In the genomic region with DNA sequence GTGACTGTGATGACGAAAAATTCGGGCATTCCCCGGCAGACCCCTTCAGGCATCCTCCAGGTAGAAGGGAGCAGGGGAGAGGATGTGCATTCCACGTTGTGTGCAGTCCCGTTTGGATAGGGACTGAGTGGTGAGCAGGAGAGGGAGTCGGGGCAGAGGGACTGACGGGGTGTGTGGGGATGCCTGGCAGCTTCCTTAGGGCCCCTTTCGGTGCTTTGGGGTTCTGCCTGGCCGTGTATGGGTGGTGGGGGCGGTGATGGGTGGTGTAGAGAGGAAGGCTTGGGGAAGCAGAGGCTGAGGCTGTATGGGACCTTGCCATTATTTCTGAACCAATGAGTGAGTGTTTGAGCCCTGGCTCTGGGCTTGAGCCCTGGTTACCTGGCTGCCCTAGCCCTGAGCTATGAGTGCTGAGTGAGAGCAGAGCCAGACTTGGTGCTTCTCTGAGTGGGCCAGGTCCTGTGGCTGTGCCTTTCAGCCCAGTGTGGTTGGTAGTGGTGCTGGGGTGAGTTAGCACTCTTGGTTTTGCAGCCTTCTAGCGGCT, we compare ENCODE assay signal across 8 cellular contexts.
DNase-seq lines count a peak whose midpoint lies in the region; ATAC-seq and TF ChIP-seq lines count a peak whose summit lies in the region.

No MANE protein-coding gene starts in this region.

- ATAC-seq in GM18498 (IDR thresholded peaks at IDR 0.05; ENCODE audit: unreplicated experiment) (no peak), HG02759 (IDR thresholded peaks at IDR 0.05; ENCODE audit: unreplicated experiment) (no peak)

- peak overlapping the region; percentile 80 for H3K4me3 ChIP-seq in iPS-11a (ENCODE audit: low read depth, low read length)

- DNase-seq in 8988T (peak; percentile 38), GM20000 (ENCODE audit: low spot score) (peak; percentile 30), NCI-H2107 treated with DMSO at 0.1 percent for 48 hours (lab: John Stamatoyannopoulos, UW; ENCODE audit: unreplicated experiment) (no peak)
- peak; percentile 12 to 24 for DNase-seq in activated CD8-positive, alpha-beta memory T cell treated with anti-CD3 and anti-CD28 coated beads for 4 hours (ENCODE audit: low read depth in 2 of 2)
- DNase-seq in stimulated activated CD8-positive, alpha-beta memory T cell treated with anti-CD3 and anti-CD28 coated beads, Interleukin-4, amount 100 ng/mL, for 48 hours = peak; percentile 57

- no peak for TF ChIP-seq CTCF in GM20000 (IDR thresholded peaks at IDR 0.05; ENCODE audit: extremely low read depth, missing control alignments)
